Comparison of ENCODE assay signal across 8 cellular contexts in genomic region chr12:122097641-122098364, GRCh38. TPM values are rescaled to one million over a fixed set of nuclear protein-coding genes. Genes with fewer than 3 reads are reported as not detected.
A peak's percentile ranks its signal among the peaks of the same experiment; 100 is the strongest.
DNase-seq lines count a peak whose midpoint lies in the region; ATAC-seq and TF ChIP-seq lines count a peak whose summit lies in the region.

No MANE protein-coding gene starts in this region.

- H3K27me3 ChIP-seq in dorsolateral prefrontal cortex = no peaks in the 10 kb centered on the region

- peak overlapping the region in 31 of 59 donors; percentile 4 to 50 (median 29) for H3K4me3 ChIP-seq in dorsolateral prefrontal cortex

- intact Hi-C loops in Calu3 (cut with micrococcal nuclease; ENCODE audit: unreplicated experiment) (loop anchor here (1.0 to 2.0 kb wide), 2 partner anchors 13 to 17 kb away; no protein-coding TSS in a partner anchor), dorsolateral prefrontal cortex (cut with DNase I) (loop anchor here in 1 of 2 donors (1.0 kb wide), 1 partner anchor 19 kb away; no protein-coding TSS in a partner anchor)

- peaks cover 11% of the 10 kb centered on the region for H3K36me3 Mint-ChIP-seq in Calu3 (ENCODE audit: insufficient read depth, unreplicated experiment)

- peak; percentile 71 for DNase-seq in Calu3
- DNase-seq in NCI-H526 (lab: John Stamatoyannopoulos, UW) = peak; percentile 86 to 88
- DNase-seq in dorsolateral prefrontal cortex = no peak
- DNase-seq in myocyte (ENCODE audit: low read depth) = peak; percentile 66
- no peak for DNase-seq in germinal center (ENCODE audit: low spot score)
- DNase-seq in middle frontal gyrus (ENCODE audit: extremely low spot score, low spot score) = no peak

- ATAC-seq in GM21423 (IDR thresholded peaks at IDR 0.05; ENCODE audit: unreplicated experiment) (no peak), HG02678 (IDR thresholded peaks at IDR 0.05; ENCODE audit: unreplicated experiment) (no peak)

- H3K4me1 Mint-ChIP-seq in Calu3 (ENCODE audit: low read depth, unreplicated experiment) = peaks cover 51% of the 10 kb centered on the region

- no peaks in the 10 kb centered on the region for H3K9me3 Mint-ChIP-seq in Calu3 (ENCODE audit: low read depth, unreplicated experiment)

- BruUV-seq in Calu3 (replicated peaks; lab: Mats Ljungman, UMichigan) = no TSS peak

- peak overlapping the region; percentile 77 for H3K27ac Mint-ChIP-seq in Calu3 (ENCODE audit: unreplicated experiment)

- TF ChIP-seq CTCF in Calu3 (IDR thresholded peaks at IDR 0.05; ENCODE audit: unreplicated experiment) (no peak), dorsolateral prefrontal cortex (IDR thresholded peaks at IDR 0.05 in 54 of 56, conservative IDR thresholded peaks at IDR 0.05 in 2 of 56; ENCODE audit: low read depth in 1 of 56, partially characterized antibody in 56 of 56) (no peak)

- CTCF ChIA-PET in Calu3 (lab: Charles Lee) = interaction anchor here (0.7 to 4.0 kb wide), 14 partner anchors 9 to 106 kb away, joined by 3 to 30 read pairs (median 5); partner anchors contain the start of genes B3GNT4 and MLXIP

- peak overlapping the region; percentile 48 for H3K4me3 Mint-ChIP-seq in Calu3 (ENCODE audit: low read depth, unreplicated experiment)

- H3K27ac ChIP-seq in dorsolateral prefrontal cortex = peak overlapping the region; percentile 6 to 95 (median 85)

- no peaks in the 10 kb centered on the region for H3K27me3 Mint-ChIP-seq in Calu3 (ENCODE audit: unreplicated experiment)

RNA-seq across cellular contexts. Expression of gene MLXIP, which starts 19.2 kb away (rescaled TPM):
- total RNA-seq in Calu3 (2022) = 55.3 and 58.7 TPM in 2 replicates
- 10 to 100 TPM; 22.2 to 78.4 (median 49.7) TPM for total RNA-seq in dorsolateral prefrontal cortex
- 14.6 and 21.9 TPM in 2 replicates for total RNA-seq in myocyte
- 28.7 TPM for polyA plus RNA-seq in myocyte (2012)

Comparison
In these comparisons a context has a peak if more than half of its experiments do, and no peak if none do; other contexts are left out.
1. DNase-seq: peak in Calu3 (single experiment), NCI-H526 (2 of 2) and myocyte (single experiment); none in dorsolateral prefrontal cortex (0 of 10), germinal center (single experiment) and middle frontal gyrus (single experiment).